In the genomic region with DNA sequence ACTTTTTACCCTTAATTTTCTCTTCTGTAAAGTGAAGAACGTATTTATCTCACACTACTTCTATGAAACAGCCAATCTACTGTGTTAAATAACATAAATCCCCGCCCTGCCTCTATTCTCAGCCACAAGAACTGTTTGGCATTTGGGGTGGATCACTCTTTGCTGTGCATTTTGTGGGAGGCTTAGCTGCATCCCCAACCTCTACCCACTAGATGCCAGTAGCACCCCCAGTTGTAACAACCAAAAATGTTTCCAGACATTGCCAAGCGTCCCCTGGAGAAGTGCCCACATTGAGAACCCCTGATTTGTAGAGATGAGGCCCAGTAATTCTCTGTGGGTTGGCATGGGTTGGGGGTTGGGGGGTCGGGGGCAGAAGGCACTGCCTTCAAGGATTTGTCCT, we compare ENCODE assay signal across 16 cellular contexts.
DNase-seq lines count a peak whose midpoint lies in the region; ATAC-seq and TF ChIP-seq lines count a peak whose summit lies in the region.
"Had no signal": no experiment of that assay in that cellular context is flagged by ENCODE, and none has a peak within 500 bp of the region (broad histone marks: within the 10 kb centered on the region; RNA-seq: fewer than 3 reads in every experiment).

No MANE protein-coding gene starts in this region.

- no peaks in the 10 kb centered on the region for H3K27me3 Mint-ChIP-seq in activated CD4-positive, alpha-beta T cell treated with anti-CD3 and anti-CD28 coated beads, Interleukin-2, amount 10 ng/mL, durations not matched to agents 24 days and 14 days

- peak; percentile 47 for TF ChIP-seq CTCF in GM12864 (IDR thresholded peaks at IDR 0.05; ENCODE audit: low read depth, low read length, missing control alignments)
- peak; percentile 52 for TF ChIP-seq CTCF in WERI-Rb-1 (IDR thresholded peaks at IDR 0.05; ENCODE audit: low read depth, low read length)

- no peaks in the 10 kb centered on the region for H3K4me1 Mint-ChIP-seq in activated CD4-positive, alpha-beta T cell treated with anti-CD3 and anti-CD28 coated beads, Interleukin-2, amount 10 ng/mL, durations not matched to agents 24 days and 14 days
- H3K4me1 Mint-ChIP-seq: stimulated activated memory B cell treated with anti-CD40 and anti-IgM and Interleukin-4, amounts not matched to agents 10 μg/mL and 1 μg/mL and 100 μg/mL, for 72 hours had no signal

- H3K4me3 Mint-ChIP-seq in activated CD4-positive, alpha-beta T cell treated with anti-CD3 and anti-CD28 coated beads, Interleukin-2, amount 10 ng/mL, durations not matched to agents 24 days and 14 days = no peak overlapping the region
- H3K4me3 Mint-ChIP-seq: stimulated activated memory B cell treated with anti-CD40 and anti-IgM and Interleukin-4, amounts not matched to agents 10 μg/mL and 1 μg/mL and 100 μg/mL, for 72 hours had no signal

- ATAC-seq in GM18870 (IDR thresholded peaks at IDR 0.05; ENCODE audit: unreplicated experiment) (peak; percentile 25), HG02885 (IDR thresholded peaks at IDR 0.05; ENCODE audit: poor library complexity, unreplicated experiment) (peak; percentile 41)
- no peak for ATAC-seq in activated naive CD4-positive, alpha-beta T cell treated with anti-CD3 and anti-CD28 coated beads, Interleukin-2, amount 50 U/mL, for 72 hours

- no peaks in the 10 kb centered on the region for H3K36me3 Mint-ChIP-seq in activated naive CD4-positive, alpha-beta T cell treated with anti-CD3 and anti-CD28 coated beads, Interleukin-2, amount 50 U/mL, for 72 hours
- no peaks in the 10 kb centered on the region for H3K36me3 Mint-ChIP-seq in activated CD4-positive, alpha-beta T cell treated with anti-CD3 and anti-CD28 coated beads, Interleukin-2, amount 10 ng/mL, durations not matched to agents 24 days and 14 days (ENCODE audit: low read depth)
- H3K36me3 Mint-ChIP-seq: stimulated activated memory B cell treated with anti-CD40 and anti-IgM and Interleukin-4, amounts not matched to agents 10 μg/mL and 1 μg/mL and 100 μg/mL, for 72 hours had no signal

- DNase-seq in GM12864 (ENCODE audit: low read depth) = no peak
- DNase-seq in WERI-Rb-1 = no peak
- DNase-seq in activated naive CD4-positive, alpha-beta T cell treated with anti-CD3 and anti-CD28 coated beads, Interleukin-2, amount 50 U/mL, for 72 hours (ENCODE audit: low spot score in 2 of 2) = no peak
- DNase-seq in germinal center (ENCODE audit: low spot score) = no peak
- DNase-seq in NCI-H1417 treated with DMSO at 0.1 percent for 48 hours (lab: John Stamatoyannopoulos, UW) = no peak
- no peak for DNase-seq in activated CD4-positive, alpha-beta T cell treated with anti-CD3 and anti-CD28 coated beads, Interleukin-2, amount 10 ng/mL, durations not matched to agents 24 days and 14 days
- DNase-seq: dorsolateral prefrontal cortex, GDM1, NCI-H510A treated with DMSO at 0.1 percent for 48 hours, SIG-M5 had no signal

- peak overlapping the region; percentile 54 for H3K27ac ChIP-seq in WERI-Rb-1
- H3K27ac ChIP-seq: C4-2B, dorsolateral prefrontal cortex, HL-60, VCaP had no signal

- H3K9me3 Mint-ChIP-seq in activated naive CD4-positive, alpha-beta T cell treated with anti-CD3 and anti-CD28 coated beads, Interleukin-2, amount 50 U/mL, for 72 hours = peaks cover 3 to 5% of the 10 kb centered on the region in 2 donors
- H3K9me3 Mint-ChIP-seq in activated CD4-positive, alpha-beta T cell treated with anti-CD3 and anti-CD28 coated beads, Interleukin-2, amount 10 ng/mL, durations not matched to agents 24 days and 14 days = peaks cover 5% of the 10 kb centered on the region

- intact Hi-C loops in activated CD4-positive, alpha-beta T cell treated with anti-CD3 and anti-CD28 coated beads, Interleukin-2, amount 10 ng/mL, durations not matched to agents 24 days and 14 days (cut with micrococcal nuclease) = no loop called here

- no peak overlapping the region for H3K27ac Mint-ChIP-seq in activated naive CD4-positive, alpha-beta T cell treated with anti-CD3 and anti-CD28 coated beads, Interleukin-2, amount 50 U/mL, for 72 hours
- no peak overlapping the region for H3K27ac Mint-ChIP-seq in activated CD4-positive, alpha-beta T cell treated with anti-CD3 and anti-CD28 coated beads, Interleukin-2, amount 10 ng/mL, durations not matched to agents 24 days and 14 days
- H3K27ac Mint-ChIP-seq: stimulated activated memory B cell treated with anti-CD40 and anti-IgM and Interleukin-4, amounts not matched to agents 10 μg/mL and 1 μg/mL and 100 μg/mL, for 72 hours had no signal

- no peaks in the 10 kb centered on the region for H3K36me3 ChIP-seq in WERI-Rb-1

- no peak overlapping the region for H3K4me3 ChIP-seq in GM12864 (ENCODE audit: low read depth, low read length)
- no peak overlapping the region for H3K4me3 ChIP-seq in WERI-Rb-1 (ENCODE audit: low read depth, low read length)
- H3K4me3 ChIP-seq: dorsolateral prefrontal cortex had no signal

- no peaks in the 10 kb centered on the region for H3K27me3 ChIP-seq in WERI-Rb-1 (ENCODE audit: insufficient read depth, low read depth, severe bottlenecking)
- H3K27me3 ChIP-seq: dorsolateral prefrontal cortex had no signal

- peaks cover 4% of the 10 kb centered on the region for H3K9me3 ChIP-seq in WERI-Rb-1 (ENCODE audit: severe bottlenecking)

Comparison
In these comparisons a context has a peak if more than half of its experiments do, and no peak if none do; other contexts are left out.
1. ATAC-seq: peak in GM18870 (single experiment) and HG02885 (single experiment); none in activated naive CD4-positive, alpha-beta T cell treated with anti-CD3 and anti-CD28 coated beads, Interleukin-2, amount 50 U/mL, for 72 hours (0 of 2).